In the genomic region with DNA sequence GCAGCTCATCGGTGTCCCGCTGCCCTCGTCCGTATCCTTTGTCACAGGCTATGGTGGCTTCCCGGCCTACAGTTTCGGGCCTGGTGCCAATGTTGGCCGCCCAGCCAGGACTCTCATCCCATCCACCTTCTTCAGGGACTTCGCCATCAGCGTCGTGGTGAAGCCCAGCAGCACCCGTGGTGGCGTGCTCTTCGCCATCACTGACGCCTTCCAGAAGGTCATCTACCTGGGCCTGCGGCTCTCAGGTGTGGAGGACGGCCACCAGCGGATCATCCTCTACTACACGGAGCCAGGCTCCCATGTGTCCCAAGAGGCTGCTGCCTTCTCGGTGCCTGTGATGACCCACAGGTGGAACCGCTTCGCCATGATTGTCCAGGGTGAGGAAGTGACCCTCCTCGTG, we compare ENCODE assay signal across 23 cellular contexts. TPM values are rescaled to one million over a fixed set of nuclear protein-coding genes. Genes with fewer than 3 reads are reported as not detected.
DNase-seq lines count a peak whose midpoint lies in the region; ATAC-seq and TF ChIP-seq lines count a peak whose summit lies in the region.
"Had no signal": no experiment of that assay in that cellular context is flagged by ENCODE, and none has a peak within 500 bp of the region (broad histone marks: within the 10 kb centered on the region; RNA-seq: fewer than 3 reads in every experiment).

No MANE protein-coding gene starts in this region.

- H3K9me3 ChIP-seq in left ventricle myocardium inferior (replicated peaks) (no peaks in the 10 kb centered on the region), right atrium auricular region (no peaks in the 10 kb centered on the region), IMR-90 (ENCODE audit: control insufficient read depth, insufficient read depth, low read length) (no peaks in the 10 kb centered on the region), endodermal cell (ENCODE audit: control insufficient read depth, low read length) (peaks cover 3% of the 10 kb centered on the region), neuronal stem cell (replicated peaks in 1 of 2; ENCODE audit: control insufficient read depth in 2 of 2, insufficient read depth in 1 of 2, low read depth in 1 of 2, low read length in 2 of 2) (no peaks in the 10 kb centered on the region)
- H3K9me3 ChIP-seq: BE2C had no signal

- CTCF ChIA-PET in IMR-90 (lab: Yijun Ruan, JAX) = no interaction called here

- H3K4me1 ChIP-seq in left ventricle myocardium inferior (peaks cover 72% of the 10 kb centered on the region), right atrium auricular region (peaks cover 0 to 49% of the 10 kb centered on the region in 2 donors), IMR-90 (ENCODE audit: control insufficient read depth, insufficient read depth, low read length) (peaks cover 23% of the 10 kb centered on the region), endodermal cell (ENCODE audit: control insufficient read depth, insufficient read depth, low read length) (no peaks in the 10 kb centered on the region), neuronal stem cell (ENCODE audit: control insufficient read depth in 2 of 2, insufficient read depth in 1 of 2, low read depth in 1 of 2, low read length in 2 of 2) (peaks cover 0 to 8% of the 10 kb centered on the region in 2 donors)
- H3K4me1 ChIP-seq: BE2C had no signal

- POLR2A ChIA-PET in IMR-90 (lab: Charles Lee; ENCODE audit: unreplicated experiment) = no interaction called here

- H3K4me3 ChIP-seq in left ventricle myocardium inferior (no peak overlapping the region), right atrium auricular region (no peak overlapping the region), IMR-90 (ENCODE audit: insufficient read depth, low read depth, low read length) (no peak overlapping the region), endodermal cell (ENCODE audit: low read length) (no peak overlapping the region), neuronal stem cell (ENCODE audit: low read length in 2 of 2) (no peak overlapping the region)
- H3K4me3 ChIP-seq: BLaER1 had no signal

- H3K27ac ChIP-seq in left ventricle myocardium inferior (replicated peaks) (peak overlapping the region; percentile 79), right atrium auricular region (no peak overlapping the region), IMR-90 (ENCODE audit: insufficient read depth, low read length) (no peak overlapping the region), endodermal cell (ENCODE audit: low read depth, low read length) (no peak overlapping the region), neuronal stem cell (replicated peaks; ENCODE audit: low read length) (no peak overlapping the region)
- H3K27ac ChIP-seq: BLaER1 had no signal

- H2AK5ac ChIP-seq in IMR-90 (ENCODE audit: low read depth, low read length) = peak overlapping the region; percentile 43; the same call in 1 of the 2 replicates
- peak overlapping the region; percentile 77 for H2AK5ac ChIP-seq in neuronal stem cell (ENCODE audit: low read depth, low read length)

- WGBS in IMR-90 (ENCODE audit: extremely low coverage in 2 of 2, insufficient read length in 1 of 2), 2 experiments = 97% methylated on average over 17 of the region's 22 CpGs; no CpG with 5 or more reads in 1 of the 2 experiments
- WGBS in endodermal cell (ENCODE audit: insufficient coverage in 1 of 2, insufficient read length in 1 of 2), 2 experiments = 91 to 97% methylated on average over 12 to 22 of the region's 22 CpGs
- WGBS in neuronal stem cell (ENCODE audit: extremely low coverage in 2 of 2, insufficient read length in 2 of 2, insufficient replicate concordance in 1 of 2), 2 donors = no CpG with 5 or more reads among the region's 22 CpGs

- intact Hi-C loops in left ventricle myocardium inferior (cut with micrococcal nuclease) (no loop called here), IMR-90 (cut with micrococcal nuclease) (no loop called here)

- H2BK5ac ChIP-seq in IMR-90 (ENCODE audit: low read depth, low read length, poor library complexity, severe bottlenecking) = no peak overlapping the region
- peak overlapping the region; percentile 68 for H2BK5ac ChIP-seq in neuronal stem cell (ENCODE audit: low read length)

- H3K4me2 ChIP-seq in IMR-90 (ENCODE audit: low read depth, low read length) (no peak overlapping the region), neuronal stem cell (ENCODE audit: insufficient read depth, low read length, poor library complexity, severe bottlenecking) (no peak overlapping the region)
- H3K4me2 ChIP-seq: BLaER1 had no signal

- no peak overlapping the region for H4K5ac ChIP-seq in IMR-90 (ENCODE audit: low read depth, low read length)

- H3K36me3 Mint-ChIP-seq in endodermal cell (ENCODE audit: low read depth) = no peaks in the 10 kb centered on the region
- H3K36me3 Mint-ChIP-seq: CD14-positive monocyte; CD4-positive, alpha-beta memory T cell; CD4-positive, CD25-positive, alpha-beta regulatory T cell; CD8-positive, alpha-beta memory T cell had no signal

- no peak overlapping the region for H2BK20ac ChIP-seq in IMR-90 (ENCODE audit: low read depth, low read length)

- H2AFZ ChIP-seq in IMR-90 (replicated peaks; ENCODE audit: low read length, poor library complexity) (no peak overlapping the region), neuronal stem cell (ENCODE audit: low read length) (no peak overlapping the region)

- H3K14ac ChIP-seq in IMR-90 (replicated peaks; ENCODE audit: low read depth, low read length) = no peak overlapping the region
- H3K14ac ChIP-seq in neuronal stem cell (ENCODE audit: low read length) = no peak overlapping the region

- H3K79me1 ChIP-seq in IMR-90 (ENCODE audit: low read depth in 1 of 2, low read length in 2 of 2) (peaks cover 0 to 35% of the 10 kb centered on the region in 2 experiments; a peak in 3 of 4 replicates), neuronal stem cell (ENCODE audit: low read depth, low read length) (no peaks in the 10 kb centered on the region)

- no peak overlapping the region for H4K8ac ChIP-seq in IMR-90 (ENCODE audit: low read depth in 2 of 2, low read length in 2 of 2)
- H4K8ac ChIP-seq in neuronal stem cell (ENCODE audit: low read depth, low read length) = peak overlapping the region; percentile 27

- H3K4me1 Mint-ChIP-seq in endodermal cell = peaks cover 11% of the 10 kb centered on the region
- H3K4me1 Mint-ChIP-seq: CD14-positive monocyte; CD4-positive, CD25-positive, alpha-beta regulatory T cell; CD8-positive, alpha-beta memory T cell had no signal

- H2BK12ac ChIP-seq in neuronal stem cell (ENCODE audit: low read length) = no peak overlapping the region

- H3K9ac ChIP-seq in IMR-90 (ENCODE audit: low read depth, low read length) = no peak overlapping the region
- no peak overlapping the region for H3K9ac ChIP-seq in endodermal cell (ENCODE audit: extremely low read depth, low read length, poor library complexity, severe bottlenecking)
- H3K9ac ChIP-seq in neuronal stem cell (ENCODE audit: low read depth, low read length, poor library complexity) = no peak overlapping the region
- H3K9ac ChIP-seq: BLaER1 had no signal

- TF ChIP-seq CTCF in left ventricle myocardium inferior (IDR thresholded peaks at IDR 0.05; ENCODE audit: borderline replicate concordance) = no peak
- no peak for TF ChIP-seq CTCF in right atrium auricular region (IDR thresholded peaks at IDR 0.05)
- TF ChIP-seq CTCF in IMR-90 (conservative IDR thresholded peaks at IDR 0.05; ENCODE audit: low read depth, low read length) = no peak
- no peak for TF ChIP-seq CTCF in endodermal cell (conservative IDR thresholded peaks at IDR 0.05)

- no peak overlapping the region; the same call in 2 of the 3 replicates for H2BK15ac ChIP-seq in IMR-90 (ENCODE audit: low read depth, low read length)
- no peak overlapping the region for H2BK15ac ChIP-seq in neuronal stem cell (ENCODE audit: low read length)

- DNase-seq in left ventricle myocardium inferior (no peak), right atrium auricular region (ENCODE audit: low spot score) (no peak), IMR-90 (no peak), endodermal cell (peak; percentile 35), neuronal stem cell (ENCODE audit: low spot score) (no peak), pons (ENCODE audit: low spot score) (no peak), SKM-1 (lab: John Stamatoyannopoulos, UW; ENCODE audit: unreplicated experiment) (no peak), islet precursor cell (no peak)
- DNase-seq: 8988T; ACHN; BE2C; C1 segment of cervical spinal cord; CD4-positive, alpha-beta memory T cell; CD4-positive, CD25-positive, alpha-beta regulatory T cell; CD8-positive, alpha-beta memory T cell; COR-L47; DMS 273 treated with DMSO at 0.1 percent for 48 hours; DMS153; DMS53; DMS79 treated with DMSO at 0.1 percent for 48 hours; GF-D8 had no signal

- in situ Hi-C loops in IMR-90 (cut with MboI; ENCODE audit: low sequenced_read_pairs) = no loop called here

- dilution Hi-C loops in IMR-90 (cut with HindIII; ENCODE audit: low sequenced_read_pairs, unreplicated experiment) = no loop called here

- peaks cover 36% of the 10 kb centered on the region for H3K9me1 ChIP-seq in IMR-90 (ENCODE audit: insufficient read depth, low read length)

- H3K9me3 Mint-ChIP-seq in endodermal cell = peaks cover 7% of the 10 kb centered on the region
- H3K9me3 Mint-ChIP-seq: CD4-positive, alpha-beta memory T cell; CD8-positive, alpha-beta memory T cell had no signal

- H3K27me3 Mint-ChIP-seq in endodermal cell (ENCODE audit: insufficient read depth) = peaks cover 2% of the 10 kb centered on the region
- H3K27me3 Mint-ChIP-seq: CD4-positive, CD25-positive, alpha-beta regulatory T cell had no signal

- no peak overlapping the region for H3K56ac ChIP-seq in IMR-90 (ENCODE audit: extremely low read depth, insufficient read depth, low read length)

- H4K20me1 ChIP-seq in IMR-90 (ENCODE audit: insufficient read depth, low read length) = peaks cover 21% of the 10 kb centered on the region; the same call in 1 of the 2 replicates

- H3K4me3 Mint-ChIP-seq in endodermal cell = no peak overlapping the region
- H3K4me3 Mint-ChIP-seq: CD14-positive monocyte; CD4-positive, alpha-beta memory T cell; CD4-positive, CD25-positive, alpha-beta regulatory T cell; CD8-positive, alpha-beta memory T cell had no signal

- H3K18ac ChIP-seq in IMR-90 (ENCODE audit: low read depth, low read length) (no peak overlapping the region), neuronal stem cell (ENCODE audit: low read length) (peak overlapping the region; percentile 61)

- no peak for TF ChIP-seq POLR2A in IMR-90 (IDR thresholded peaks at IDR 0.05; ENCODE audit: low read depth, low read length)

- H2AK9ac ChIP-seq in IMR-90 (replicated peaks; ENCODE audit: low read depth, low read length, poor library complexity) = no peak overlapping the region

- H3K27ac Mint-ChIP-seq in endodermal cell = no peak overlapping the region
- H3K27ac Mint-ChIP-seq: CD14-positive monocyte; CD4-positive, CD25-positive, alpha-beta regulatory T cell had no signal

- no peak for TF ChIP-seq RAD21 in IMR-90 (IDR thresholded peaks at IDR 0.05; ENCODE audit: low read length)

- TSS peak; percentile 66 for BruUV-seq in IMR-90 (replicated peaks; lab: Mats Ljungman, UMichigan)

- H3K36me3 ChIP-seq in left ventricle myocardium inferior = peaks cover 6% of the 10 kb centered on the region
- no peaks in the 10 kb centered on the region for H3K36me3 ChIP-seq in right atrium auricular region
- peaks cover 19% of the 10 kb centered on the region; the same call in 1 of the 2 replicates for H3K36me3 ChIP-seq in IMR-90 (ENCODE audit: control insufficient read depth, insufficient read depth, low read length)
- no peaks in the 10 kb centered on the region for H3K36me3 ChIP-seq in endodermal cell (ENCODE audit: control insufficient read depth, insufficient read depth, low read length)
- H3K36me3 ChIP-seq in neuronal stem cell (replicated peaks in 1 of 2; ENCODE audit: control insufficient read depth in 2 of 2, insufficient read depth in 2 of 2, low read length in 2 of 2) = no peaks in the 10 kb centered on the region
- H3K36me3 ChIP-seq: BE2C, BLaER1 had no signal

- H3K23ac ChIP-seq in IMR-90 (ENCODE audit: low read depth, low read length) (no peak overlapping the region), neuronal stem cell (ENCODE audit: low read depth, low read length, poor library complexity) (no peak overlapping the region)

- H3K27me3 ChIP-seq in left ventricle myocardium inferior (ENCODE audit: low read depth) (no peaks in the 10 kb centered on the region), right atrium auricular region (no peaks in the 10 kb centered on the region), IMR-90 (ENCODE audit: control insufficient read depth, insufficient read depth, low read length) (no peaks in the 10 kb centered on the region), endodermal cell (ENCODE audit: control insufficient read depth, insufficient read depth, low read length, poor library complexity, severe bottlenecking) (no peaks in the 10 kb centered on the region), neuronal stem cell (ENCODE audit: control insufficient read depth in 3 of 3, insufficient read depth in 3 of 3, low read depth in 1 of 3, low read length in 3 of 3) (peaks cover 0 to 6% (median 0%) of the 10 kb centered on the region in 3 experiments)
- H3K27me3 ChIP-seq: BE2C had no signal

- H2BK120ac ChIP-seq in IMR-90 (ENCODE audit: low read depth, low read length) = no peak overlapping the region
- H2BK120ac ChIP-seq in neuronal stem cell (ENCODE audit: low read depth, low read length) = no peak overlapping the region

- H4K91ac ChIP-seq in IMR-90 (ENCODE audit: insufficient read depth, low read depth, low read length) (no peak overlapping the region; the same call in 1 of the 2 replicates), neuronal stem cell (ENCODE audit: low read depth, low read length, poor library complexity) (no peak overlapping the region)

- no peak for ATAC-seq in IMR-90 (ENCODE audit: low read depth)

- H3K4ac ChIP-seq in IMR-90 (ENCODE audit: low read depth, low read length) (no peak overlapping the region), neuronal stem cell (ENCODE audit: low read length) (no peak overlapping the region)

RNA-seq across cellular contexts. Expression of a gene that starts 41.9 kb away (rescaled TPM):
- 45.4 TPM for total RNA-seq in left ventricle myocardium inferior
- total RNA-seq in right atrium auricular region = 10 to 100 TPM; 22.4 to 38.2 TPM
- 1.9 and 2.2 TPM in 2 replicates for total RNA-seq in IMR-90 (2012; rRNA removed)
- 3.1 and 3.7 TPM in 2 replicates for polyA plus RNA-seq in IMR-90 (2012; rRNA removed)
- 1.9 and 4.0 TPM in 2 replicates for polyA plus RNA-seq in IMR-90 (2012; cell fraction: cytosol; rRNA removed)
- 4.3 and 4.6 TPM in 2 replicates for polyA plus RNA-seq in IMR-90 (2012; cell fraction: nucleus; rRNA removed; ENCODE audit: low replicate concordance)
- under 1 TPM in 1 of 2 donors, not detected in 1; 0.27 TPM for total RNA-seq in endodermal cell
- polyA plus RNA-seq in endodermal cell (2013, experiment 1 of 2) = 0.39 TPM
- polyA plus RNA-seq in endodermal cell (2013, experiment 2 of 2) = 0.33 TPM
- 0.59 TPM for polyA plus RNA-seq in neuronal stem cell (2013, experiment 1 of 2)
- 0.62 TPM for polyA plus RNA-seq in neuronal stem cell (2013, experiment 2 of 2)
- total RNA-seq: CD4-positive, alpha-beta memory T cell; CD4-positive, CD25-positive, alpha-beta regulatory T cell; CD8-positive, alpha-beta memory T cell had no signal
- polyA plus RNA-seq: CD4-positive, alpha-beta memory T cell had no signal
